Comparison of ENCODE assay signal across 19 cellular contexts in the genomic region with DNA sequence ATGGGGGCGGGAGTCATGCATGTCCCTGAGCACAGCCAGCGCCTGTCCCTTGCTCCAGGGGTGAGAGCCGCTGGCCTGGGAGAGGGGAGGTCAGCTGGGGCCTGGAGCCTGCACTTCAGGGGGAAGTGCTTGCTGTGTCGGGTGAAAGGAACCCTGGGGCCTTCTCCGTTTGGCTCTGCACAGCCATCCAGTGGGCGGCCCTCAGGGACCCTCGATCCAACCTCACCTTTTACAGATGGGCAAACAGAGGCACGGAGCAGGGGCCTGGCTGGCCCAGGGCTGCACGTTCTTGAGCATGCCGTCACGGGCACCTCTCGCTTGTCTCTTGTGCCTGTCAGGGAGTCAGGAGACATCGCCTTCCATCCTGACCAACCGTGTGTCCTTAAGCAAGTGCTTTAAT. TPM values are rescaled to one million over a fixed set of nuclear protein-coding genes. Genes with fewer than 3 reads are reported as not detected.
DNase-seq lines count a peak whose midpoint lies in the region; ATAC-seq and TF ChIP-seq lines count a peak whose summit lies in the region.
"Had no signal": no experiment of that assay in that cellular context is flagged by ENCODE, and none has a peak within 500 bp of the region (broad histone marks: within the 10 kb centered on the region; RNA-seq: fewer than 3 reads in every experiment).

No MANE protein-coding gene starts in this region.

- DNase-seq in activated naive CD4-positive, alpha-beta T cell treated with anti-CD3 and anti-CD28 coated beads for 36 hours = no peak
- no peak for DNase-seq in activated naive CD4-positive, alpha-beta T cell treated with Interleukin-2 at 50 U/mL for 16 hours
- DNase-seq in activated B cell treated with CpG ODN at 0.5 μM for 24 hours = no peak
- DNase-seq in effector memory CD8-positive, alpha-beta T cell = no peak
- peak; percentile 83 for DNase-seq in spleen
- DNase-seq in breast epithelium (ENCODE audit: low spot score in 2 of 2) = no peak
- DNase-seq: gastrocnemius medialis; NCI-H1092; NCI-H2081; NCI-H510A; stimulated activated CD4-positive, alpha-beta T cell treated with anti-CD3 and anti-CD28 coated beads, Interleukin-4, amount 100 ng/mL, for 4 hours; stimulated activated CD8-positive, alpha-beta memory T cell treated with anti-CD3 and anti-CD28 coated beads, Interleukin-4, amount 100 ng/mL, for 48 hours had no signal

- peak overlapping the region; percentile 93 for H3K27ac Mint-ChIP-seq in activated naive CD4-positive, alpha-beta T cell treated with anti-CD3 and anti-CD28 coated beads for 36 hours
- H3K27ac Mint-ChIP-seq in activated B cell treated with CpG ODN at 0.5 μM for 24 hours = peak overlapping the region; percentile 81
- H3K27ac Mint-ChIP-seq in effector memory CD8-positive, alpha-beta T cell = peak overlapping the region; percentile 95 to 97

- H3K4me3 Mint-ChIP-seq in activated naive CD4-positive, alpha-beta T cell treated with anti-CD3 and anti-CD28 coated beads for 36 hours = peak overlapping the region; percentile 83
- H3K4me3 Mint-ChIP-seq in activated B cell treated with CpG ODN at 0.5 μM for 24 hours = no peak overlapping the region
- H3K4me3 Mint-ChIP-seq in effector memory CD8-positive, alpha-beta T cell = peak overlapping the region; percentile 88 to 92

- H3K27ac ChIP-seq in spleen (peak overlapping the region in 6 of 8 donors; percentile 3 to 94 (median 86)), breast epithelium (no peak overlapping the region)
- H3K27ac ChIP-seq: gastrocnemius medialis, thoracic aorta had no signal

- H3K4me3 ChIP-seq in spleen (peak overlapping the region in 3 of 8 donors; percentile 50 to 70 (median 62)), breast epithelium (no peak overlapping the region)
- H3K4me3 ChIP-seq: gastrocnemius medialis, K562, thoracic aorta had no signal

- no peaks in the 10 kb centered on the region for H3K27me3 Mint-ChIP-seq in activated naive CD4-positive, alpha-beta T cell treated with anti-CD3 and anti-CD28 coated beads for 36 hours (ENCODE audit: low read depth)
- H3K27me3 Mint-ChIP-seq in activated B cell treated with CpG ODN at 0.5 μM for 24 hours = no peaks in the 10 kb centered on the region
- H3K27me3 Mint-ChIP-seq in effector memory CD8-positive, alpha-beta T cell = no peaks in the 10 kb centered on the region

- WGBS in spleen, 5 donors = 79 to 90% (median 84%) methylated on average over 11 to 14 of the region's 14 CpGs

- intact Hi-C loops in activated naive CD4-positive, alpha-beta T cell treated with anti-CD3 and anti-CD28 coated beads for 36 hours (cut with micrococcal nuclease) = no loop called here
- intact Hi-C loops in activated B cell treated with CpG ODN at 0.5 μM for 24 hours (cut with micrococcal nuclease) = no loop called here
- intact Hi-C loops in spleen (cut with DNase I; ENCODE audit: low total_unique reads) = no loop called here
- intact Hi-C loops in breast epithelium (cut with DNase I; ENCODE audit: low total_unique reads) = no loop called here

- CTCF ChIA-PET in activated naive CD4-positive, alpha-beta T cell treated with anti-CD3 and anti-CD28 coated beads for 36 hours (lab: Charles Lee) = interaction anchor here (0.9 to 24.9 kb wide), 8 partner anchors 8 to 127 kb away, joined by 3 to 532 read pairs (median 6); a partner anchor contains a TSS
- CTCF ChIA-PET in activated B cell treated with CpG ODN at 0.5 μM for 24 hours (lab: Charles Lee) = interaction anchor here (2.8 to 3.3 kb wide), 2 partner anchors 12 to 13 kb away, joined by 21 to 45 read pairs; no protein-coding TSS in a partner anchor

- no peaks in the 10 kb centered on the region for H3K9me3 Mint-ChIP-seq in activated naive CD4-positive, alpha-beta T cell treated with anti-CD3 and anti-CD28 coated beads for 36 hours
- H3K9me3 Mint-ChIP-seq in activated B cell treated with CpG ODN at 0.5 μM for 24 hours = no peaks in the 10 kb centered on the region
- H3K9me3 Mint-ChIP-seq in effector memory CD8-positive, alpha-beta T cell = no peaks in the 10 kb centered on the region

- H3K36me3 Mint-ChIP-seq in activated naive CD4-positive, alpha-beta T cell treated with anti-CD3 and anti-CD28 coated beads for 36 hours (ENCODE audit: low read depth) = peaks cover 35% of the 10 kb centered on the region
- peaks cover 53% of the 10 kb centered on the region for H3K36me3 Mint-ChIP-seq in activated B cell treated with CpG ODN at 0.5 μM for 24 hours (ENCODE audit: low read depth)
- H3K36me3 Mint-ChIP-seq in effector memory CD8-positive, alpha-beta T cell (ENCODE audit: insufficient read depth) = peaks cover 46% of the 10 kb centered on the region

- TF ChIP-seq CTCF in activated B cell treated with CpG ODN at 0.5 μM for 24 hours (IDR thresholded peaks at IDR 0.05) = no peak
- TF ChIP-seq CTCF in spleen (IDR thresholded peaks at IDR 0.05 in 8 of 11, conservative IDR thresholded peaks at IDR 0.05 in 3 of 11) = no peak
- no peak for TF ChIP-seq CTCF in breast epithelium (IDR thresholded peaks at IDR 0.05)

- POLR2A ChIA-PET in activated B cell treated with CpG ODN at 0.5 μM for 24 hours (lab: Charles Lee) = interaction anchor here (0.9 to 4.3 kb wide), 2 partner anchors 12 to 66 kb away, joined by 3 to 36 read pairs; no protein-coding TSS in a partner anchor

- peaks cover 63% of the 10 kb centered on the region for H3K4me1 Mint-ChIP-seq in activated naive CD4-positive, alpha-beta T cell treated with anti-CD3 and anti-CD28 coated beads for 36 hours (ENCODE audit: low read depth)
- peaks cover 60% of the 10 kb centered on the region for H3K4me1 Mint-ChIP-seq in activated B cell treated with CpG ODN at 0.5 μM for 24 hours
- H3K4me1 Mint-ChIP-seq in effector memory CD8-positive, alpha-beta T cell (ENCODE audit: low read depth in 2 of 2) = peaks cover 61 to 71% of the 10 kb centered on the region in 2 donors

- H3K9me3 ChIP-seq in spleen (peaks cover 0 to 6% (median 2%) of the 10 kb centered on the region in 8 donors), breast epithelium (no peaks in the 10 kb centered on the region)
- H3K9me3 ChIP-seq: gastrocnemius medialis, thoracic aorta had no signal

- no peaks in the 10 kb centered on the region for H3K27me3 ChIP-seq in spleen (replicated peaks in 1 of 7)
- no peaks in the 10 kb centered on the region for H3K27me3 ChIP-seq in breast epithelium
- H3K27me3 ChIP-seq: gastrocnemius medialis had no signal

- H3K4me1 ChIP-seq in spleen = peaks cover 32 to 89% (median 55%) of the 10 kb centered on the region in 6 donors
- H3K4me1 ChIP-seq in breast epithelium = no peaks in the 10 kb centered on the region
- H3K4me1 ChIP-seq: gastrocnemius medialis had no signal

- ATAC-seq in activated B cell treated with CpG ODN at 0.5 μM for 24 hours (ENCODE audit: low read depth) (no peak), HG02970 (IDR thresholded peaks at IDR 0.05; ENCODE audit: low FRiP score, unreplicated experiment) (no peak), HG03095 (IDR thresholded peaks at IDR 0.05; ENCODE audit: unreplicated experiment) (no peak)
- no peak for ATAC-seq in effector memory CD8-positive, alpha-beta T cell (replicated peaks)
- ATAC-seq: gastrocnemius medialis, K562, left lobe of liver, Right ventricle myocardium inferior had no signal

- H3K36me3 ChIP-seq in spleen (peaks cover 3 to 55% (median 34%) of the 10 kb centered on the region in 6 donors), breast epithelium (no peaks in the 10 kb centered on the region)
- H3K36me3 ChIP-seq: gastrocnemius medialis, thoracic aorta had no signal

- TF ChIP-seq POLR2A in spleen (IDR thresholded peaks at IDR 0.05) (no peak), breast epithelium (IDR thresholded peaks at IDR 0.05) (no peak)

RNA-seq across cellular contexts. Expression of a gene that starts 1.8 kb away (rescaled TPM):
- 10 to 100 TPM; 29.6 to 30.3 TPM for total RNA-seq in activated naive CD4-positive, alpha-beta T cell treated with anti-CD3 and anti-CD28 coated beads for 36 hours
- 33.1 and 34.5 TPM in 2 replicates for total RNA-seq in activated B cell treated with CpG ODN at 0.5 μM for 24 hours
- 10 to 100 TPM; 27.2 to 50.5 (median 34.7) TPM for total RNA-seq in spleen
- 10 to 100 TPM; 17.6 to 24.6 (median 23.7) TPM for polyA plus RNA-seq in spleen
- 1 to 10 TPM; 1.3 to 2.9 (median 2.7) TPM for total RNA-seq in breast epithelium
- total RNA-seq: epithelial cell of proximal tubule had no signal
- polyA plus RNA-seq: K562 had no signal

RNA-seq across cellular contexts. Expression of a gene that starts 14.1 kb away (rescaled TPM):
- 1 to 10 TPM; 1.2 to 1.7 TPM for total RNA-seq in activated naive CD4-positive, alpha-beta T cell treated with anti-CD3 and anti-CD28 coated beads for 36 hours
- total RNA-seq in activated B cell treated with CpG ODN at 0.5 μM for 24 hours = 2.9 and 3.7 TPM in 2 replicates
- 10 to 100 TPM in 3 of 7 donors, 1 to 10 TPM in 4; 5.6 to 23.2 (median 9.9) TPM for total RNA-seq in spleen
- 1 to 10 TPM in 2 of 3 donors, under 1 TPM in 1; 0.41 to 2.8 (median 2.3) TPM for polyA plus RNA-seq in spleen
- 1 to 10 TPM; 2.6 to 4.9 (median 3.8) TPM for total RNA-seq in breast epithelium
- polyA plus RNA-seq: K562 had no signal

Comparison
In these comparisons a context has a peak if more than half of its experiments do, and no peak if none do; other contexts are left out.
1. H3K27ac ChIP-seq: peak in spleen (6 of 8); none in breast epithelium (0 of 2).
2. Peak in every context shown above with its lines, with median percentiles within 50 percentile points of each other: H3K27ac Mint-ChIP-seq.